Comparison of ENCODE assay signal across 2 cellular contexts in genomic region chr12:107844312-107844921, GRCh38.
TF ChIP-seq lines count a peak whose summit lies in the region.

No MANE protein-coding gene starts in this region.

TF ChIP-seq in IMR-90, 13 proteins besides CTCF, POLR2A, EP300 and RAD21 (continued from another document):
- TF ChIP-seq ELK1 (IDR thresholded peaks at IDR 0.05; ENCODE audit: borderline replicate concordance, low read depth, low read length) (no peak), CHD1 (IDR thresholded peaks at IDR 0.05; ENCODE audit: low read depth, low read length) (no peak), MXI1 (IDR thresholded peaks at IDR 0.05; ENCODE audit: borderline replicate concordance, low read depth, low read length) (no peak), RCOR1 (IDR thresholded peaks at IDR 0.05; ENCODE audit: insufficient replicate concordance, low read length) (no peak), NFE2L2 (IDR thresholded peaks at IDR 0.05; ENCODE audit: low read depth, low read length) (no peak), BHLHE40 (IDR thresholded peaks at IDR 0.05; ENCODE audit: low read depth, low read length) (no peak), MAFK (IDR thresholded peaks at IDR 0.05; ENCODE audit: low read depth, low read length) (no peak), FOS (IDR thresholded peaks at IDR 0.05; ENCODE audit: low read depth, low read length) (no peak), CEBPB (IDR thresholded peaks at IDR 0.05; ENCODE audit: low read depth, low read length) (no peak), USF2 (IDR thresholded peaks at IDR 0.05; ENCODE audit: low read depth, low read length) (no peak)

TF ChIP-seq in neural cell, 6 proteins besides CTCF, POLR2A, EP300 and RAD21 (continued from another document):
- TF ChIP-seq REST (IDR thresholded peaks at IDR 0.05; ENCODE audit: borderline replicate concordance): no peak
